20 cellular contexts compared by ENCODE assay signal in the genomic region with DNA sequence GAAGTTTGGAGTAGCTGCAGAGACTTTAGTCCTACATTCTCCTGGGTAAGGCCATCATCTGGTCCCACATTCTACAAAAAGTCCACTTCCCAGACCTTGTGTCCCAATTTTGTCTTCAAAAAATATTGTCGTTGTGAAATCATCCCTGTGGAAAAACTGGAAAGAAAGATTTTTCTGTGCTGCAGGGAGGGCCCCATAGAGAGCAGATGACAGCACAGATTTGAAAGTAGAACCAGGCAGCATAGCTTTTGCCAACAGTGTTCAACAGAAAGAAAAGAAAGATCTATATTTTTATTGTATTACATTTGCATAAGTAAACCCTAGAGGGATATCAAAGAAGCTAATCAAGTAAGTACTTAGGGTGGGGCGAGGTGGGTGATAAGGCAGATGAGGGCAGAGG.
"Had no signal": no experiment of that assay in that cellular context is flagged by ENCODE, and none has a peak within 500 bp of the region (broad histone marks: within the 10 kb centered on the region; RNA-seq: fewer than 3 reads in every experiment).

No MANE protein-coding gene starts in this region.

- H3K4me3 ChIP-seq: adrenal gland, Peyer's patch had no signal

- H3K27me3 ChIP-seq: adrenal gland, Peyer's patch had no signal

- DNase-seq: activated CD4-positive, alpha-beta T cell treated with anti-CD3 and anti-CD28 coated beads for 4 hours; activated CD8-positive, alpha-beta memory T cell treated with anti-CD3 and anti-CD28 coated beads, Interleukin-2, amount 50 U/mL, for 4 hours; activated CD8-positive, alpha-beta T cell treated with anti-CD3 and anti-CD28 coated beads for 36 hours; activated gamma-delta T cell treated with Interleukin-2 at 50 U/mL for 16 hours; activated naive CD4-positive, alpha-beta T cell treated with anti-CD3 and anti-CD28 coated beads, Interleukin-2, amount 10 ng/mL, durations not matched to agents 7 days and 5 days; activated naive CD8-positive, alpha-beta T cell treated with anti-CD3 and anti-CD28 coated beads for 36 hours; activated T-cell treated with anti-CD3 and anti-CD28 coated beads, Interleukin-2, amount 50 U/mL, for 72 hours; adrenal gland; anterior cingulate cortex; Karpas-422; MM.1S; NCI-H1105; NCI-H1436; NCI-H1694 treated with DMSO at 0.1 percent for 48 hours; NCI-H2029 treated with DMSO at 0.1 percent for 48 hours; NCI-H510A treated with DMSO at 0.1 percent for 48 hours; Peyer's patch; SHP77 treated with DMSO at 0.1 percent for 48 hours had no signal

- ATAC-seq: activated CD4-positive, CD25-positive, alpha-beta regulatory T cell treated with anti-CD3 and anti-CD28 coated beads, Interleukin-2, amount 50 U/mL, for 24 hours; activated CD8-positive, alpha-beta T cell treated with anti-CD3 and anti-CD28 coated beads for 36 hours; activated T-cell treated with anti-CD3 and anti-CD28 coated beads, Interleukin-2, amount 50 U/mL, for 72 hours had no signal

- H3K36me3 ChIP-seq: adrenal gland, Peyer's patch had no signal

- H3K27ac ChIP-seq: adrenal gland, Peyer's patch, RWPE1 had no signal

- H3K9me3 ChIP-seq: adrenal gland, Peyer's patch had no signal
